In genomic region chr9:20940447-20941176, GRCh38 we compare ENCODE assay signal across 8 cellular contexts.
DNase-seq lines count a peak whose midpoint lies in the region; ATAC-seq lines count a peak whose summit lies in the region.
"Had no signal": no experiment of that assay in that cellular context is flagged by ENCODE, and none has a peak within 500 bp of the region (broad histone marks: within the 10 kb centered on the region; RNA-seq: fewer than 3 reads in every experiment).

No MANE protein-coding gene starts in this region.

- no peak overlapping the region for H4K91ac ChIP-seq in mesenchymal stem cell (ENCODE audit: low read length)

- peak; percentile 9 for DNase-seq in mesenchymal stem cell
- DNase-seq in activated effector memory CD4-positive, alpha-beta T cell treated with anti-CD3 and anti-CD28 coated beads, Interleukin-2, amount 50 U/mL, for 16 hours, result no peak
- DNase-seq in NCI-H2107 (lab: John Stamatoyannopoulos, UW), result no peak
- no peak for DNase-seq in pons (ENCODE audit: low spot score)

- no peak overlapping the region for H3K14ac ChIP-seq in mesenchymal stem cell (ENCODE audit: low read length in 2 of 2)

- ATAC-seq in GM18909 (IDR thresholded peaks at IDR 0.05; ENCODE audit: poor library complexity, unreplicated experiment), result peak; percentile 27
- ATAC-seq in GM21723 (IDR thresholded peaks at IDR 0.05; ENCODE audit: unreplicated experiment), result peak; percentile 52
- peak; percentile 43 for ATAC-seq in HG03460 (IDR thresholded peaks at IDR 0.05; ENCODE audit: unreplicated experiment)

- no peak overlapping the region for H3K4me2 ChIP-seq in mesenchymal stem cell (ENCODE audit: low read length, poor library complexity, severe bottlenecking)
- H3K4me2 ChIP-seq: PC-9 had no signal

- no peak overlapping the region for H3K9ac ChIP-seq in mesenchymal stem cell (ENCODE audit: low read length)

- no peak overlapping the region for H2BK15ac ChIP-seq in mesenchymal stem cell (ENCODE audit: low read depth, poor library complexity, severe bottlenecking)

- no peak overlapping the region for H3K4me3 ChIP-seq in mesenchymal stem cell (ENCODE audit: insufficient read depth in 1 of 2, low read depth in 1 of 2, low read length in 2 of 2)
- H3K4me3 ChIP-seq: PC-9 had no signal

- no peak overlapping the region for H3K4ac ChIP-seq in mesenchymal stem cell (ENCODE audit: low read depth in 1 of 2, low read length in 2 of 2)

- H3K79me1 ChIP-seq in mesenchymal stem cell (replicated peaks; ENCODE audit: low read length, poor library complexity, severe bottlenecking), result peaks cover 7% of the 10 kb centered on the region

- no peaks in the 10 kb centered on the region for H3K4me1 ChIP-seq in mesenchymal stem cell (ENCODE audit: control insufficient read depth, insufficient read depth, low read depth, low read length)

- H3K9me3 ChIP-seq in mesenchymal stem cell (ENCODE audit: control insufficient read depth, low read length), result no peaks in the 10 kb centered on the region

- no peak overlapping the region for H3K23ac ChIP-seq in mesenchymal stem cell (ENCODE audit: low read length in 2 of 2)

- H2BK5ac ChIP-seq in mesenchymal stem cell (ENCODE audit: low read depth, low read length, poor library complexity, severe bottlenecking), result no peak overlapping the region

- no peak overlapping the region for H2AFZ ChIP-seq in mesenchymal stem cell (ENCODE audit: low read depth, low read length)
- H2AFZ ChIP-seq: PC-9 had no signal

- H2AK5ac ChIP-seq in mesenchymal stem cell (ENCODE audit: low read length, severe bottlenecking), result no peak overlapping the region

- no peak overlapping the region for H3K27ac ChIP-seq in mesenchymal stem cell (ENCODE audit: low read length, poor library complexity, severe bottlenecking)
- H3K27ac ChIP-seq: PC-9 had no signal

- H2BK12ac ChIP-seq in mesenchymal stem cell (ENCODE audit: low read length in 2 of 2), result no peak overlapping the region

- peaks cover 3 to 34% of the 10 kb centered on the region in 2 experiments for H3K36me3 ChIP-seq in mesenchymal stem cell (ENCODE audit: control insufficient read depth in 1 of 2, insufficient read depth in 2 of 2, low read depth in 1 of 2, low read length in 2 of 2)

- WGBS in mesenchymal stem cell, result 75% methylated on average over 3 of the region's 3 CpGs

- no peak overlapping the region for H4K8ac ChIP-seq in mesenchymal stem cell (ENCODE audit: low read length)

- no peak overlapping the region for H2BK120ac ChIP-seq in mesenchymal stem cell (ENCODE audit: low read depth, low read length)

- no peak overlapping the region for H3K18ac ChIP-seq in mesenchymal stem cell (ENCODE audit: low read depth in 1 of 2, low read length in 2 of 2)

- H3K27me3 ChIP-seq in mesenchymal stem cell (ENCODE audit: control insufficient read depth in 1 of 2, insufficient read depth in 1 of 2, low read length in 2 of 2), result no peaks in the 10 kb centered on the region
